Comparison of ENCODE assay signal across 1 cellular context in genomic region chr10:70502406-70502805, GRCh38.
TF ChIP-seq lines count a peak whose summit lies in the region.

No MANE protein-coding gene starts in this region.

TF ChIP-seq in IMR-90, 13 proteins besides CTCF, POLR2A, EP300 and RAD21 (continued from another document):
- TF ChIP-seq RCOR1 (IDR thresholded peaks at IDR 0.05; ENCODE audit: insufficient replicate concordance, low read length) (no peak), CHD1 (IDR thresholded peaks at IDR 0.05; ENCODE audit: low read depth, low read length) (no peak), MXI1 (IDR thresholded peaks at IDR 0.05; ENCODE audit: borderline replicate concordance, low read depth, low read length) (no peak), BHLHE40 (IDR thresholded peaks at IDR 0.05; ENCODE audit: low read depth, low read length) (no peak), CEBPB (IDR thresholded peaks at IDR 0.05; ENCODE audit: low read depth, low read length) (no peak), MAZ (IDR thresholded peaks at IDR 0.05; ENCODE audit: borderline replicate concordance, low read depth, low read length) (no peak), NFE2L2 (IDR thresholded peaks at IDR 0.05; ENCODE audit: low read depth, low read length) (no peak)
